In genomic region chr22:50705219-50705691, GRCh38 we compare ENCODE assay signal across 8 cellular contexts. TPM values are rescaled to one million over a fixed set of nuclear protein-coding genes. Genes with fewer than 3 reads are reported as not detected.
DNase-seq lines count a peak whose midpoint lies in the region; ATAC-seq and TF ChIP-seq lines count a peak whose summit lies in the region.

No MANE protein-coding gene starts in this region.

- in situ Hi-C loops in astrocyte of the spinal cord (cut with HindIII; ENCODE audit: low sequenced_read_pairs) = no loop called here

- CTCF ChIA-PET in Caco-2 (lab: Charles Lee) = no interaction called here

- H3K9me3 Mint-ChIP-seq in Caco-2 (ENCODE audit: unreplicated experiment) = no peaks in the 10 kb centered on the region

- no peaks in the 10 kb centered on the region for H3K27me3 ChIP-seq in upper lobe of right lung
- H3K27me3 ChIP-seq in Caco-2 (replicated peaks; ENCODE audit: control insufficient read depth, insufficient read depth, low read length) = no peaks in the 10 kb centered on the region

- no peak overlapping the region for H3K4me3 Mint-ChIP-seq in Caco-2 (ENCODE audit: unreplicated experiment)

- H3K36me3 ChIP-seq in upper lobe of right lung = peaks cover 4% of the 10 kb centered on the region
- no peaks in the 10 kb centered on the region; the same call in 1 of the 2 replicates for H3K36me3 ChIP-seq in Caco-2 (ENCODE audit: control insufficient read depth, insufficient read depth, low read length)

- peaks cover 6% of the 10 kb centered on the region for H3K36me3 Mint-ChIP-seq in Caco-2 (ENCODE audit: insufficient read depth, unreplicated experiment)

- ATAC-seq in upper lobe of right lung = peak; percentile 26

- no peak overlapping the region for H3K27ac Mint-ChIP-seq in Caco-2 (ENCODE audit: unreplicated experiment)

- peak; percentile 8 for DNase-seq in activated naive CD4-positive, alpha-beta T cell treated with anti-CD3 and anti-CD28 coated beads, Interleukin-2, amount 50 U/mL, for 16 hours
- DNase-seq in activated naive CD4-positive, alpha-beta T cell treated with Interleukin-2 at 50 U/mL for 16 hours = no peak
- DNase-seq in astrocyte of the spinal cord (ENCODE audit: low read depth, low spot score) (peak; percentile 81), islet precursor cell (peak; percentile 92), upper lobe of right lung (peak; percentile 69), Caco-2 (no peak), EL (no peak)
- DNase-seq in activated effector memory CD4-positive, alpha-beta T cell treated with Interleukin-2 at 50 U/mL for 16 hours = no peak

- POLR2A ChIA-PET in Caco-2 (lab: Charles Lee) = no interaction called here

- H3K9me3 ChIP-seq in upper lobe of right lung (no peaks in the 10 kb centered on the region), Caco-2 (no peaks in the 10 kb centered on the region)

- H3K27me3 Mint-ChIP-seq in Caco-2 (ENCODE audit: insufficient read depth, unreplicated experiment) = no peaks in the 10 kb centered on the region

- intact Hi-C loops in upper lobe of right lung (cut with DNase I) = no loop called here
- intact Hi-C loops in Caco-2 (cut with micrococcal nuclease; ENCODE audit: unreplicated experiment) = no loop called here

- peaks cover 7% of the 10 kb centered on the region for H3K4me1 ChIP-seq in upper lobe of right lung
- peaks cover under 1% of the 10 kb centered on the region; the same call in 1 of the 2 replicates for H3K4me1 ChIP-seq in Caco-2

- no peak overlapping the region for H3K27ac ChIP-seq in upper lobe of right lung

- H3K4me3 ChIP-seq in astrocyte of the spinal cord (ENCODE audit: low read depth, low read length) (peak overlapping the region; percentile 27), upper lobe of right lung (no peak overlapping the region), Caco-2 (ENCODE audit: low read depth, low read length) (no peak overlapping the region)

- TF ChIP-seq CTCF in astrocyte of the spinal cord (IDR thresholded peaks at IDR 0.05; ENCODE audit: low read depth, low read length) = no peak
- TF ChIP-seq CTCF in upper lobe of right lung (IDR thresholded peaks at IDR 0.05) = no peak
- TF ChIP-seq CTCF in Caco-2 (IDR thresholded peaks at IDR 0.05; ENCODE audit: insufficient read depth in 1 of 2, low read depth in 1 of 2, low read length in 1 of 2, severe bottlenecking in 1 of 2, unreplicated experiment in 1 of 2) = no peak

- BruUV-seq in Caco-2 (replicated peaks; lab: Mats Ljungman, UMichigan) = no TSS peak

- H3K4me1 Mint-ChIP-seq in Caco-2 (ENCODE audit: low read depth, unreplicated experiment) = no peaks in the 10 kb centered on the region

RNA-seq across cellular contexts. Expression of gene SHANK3, which starts 32.6 kb away (rescaled TPM):
- total RNA-seq in upper lobe of right lung = 59.9 TPM
- total RNA-seq in Caco-2 (2022) = 4.3 and 4.5 TPM in 2 replicates

RNA-seq across cellular contexts. Expression of gene ACR, which starts 32.7 kb away (rescaled TPM):
- total RNA-seq in upper lobe of right lung (4.5 TPM), Caco-2 (2022) (not detected in 2 replicates)

Comparison
In these comparisons a context has a peak if more than half of its experiments do, and no peak if none do; other contexts are left out.
1. DNase-seq: peak in activated naive CD4-positive, alpha-beta T cell treated with anti-CD3 and anti-CD28 coated beads, Interleukin-2, amount 50 U/mL, for 16 hours (single experiment), astrocyte of the spinal cord (single experiment), islet precursor cell (single experiment) and upper lobe of right lung (single experiment); none in activated naive CD4-positive, alpha-beta T cell treated with Interleukin-2 at 50 U/mL for 16 hours (single experiment), Caco-2 (0 of 2), EL (single experiment) and activated effector memory CD4-positive, alpha-beta T cell treated with Interleukin-2 at 50 U/mL for 16 hours (single experiment).
2. RNA of gene SHANK3, which starts 32.6 kb away (total RNA-seq): 59.9 TPM in upper lobe of right lung (single experiment); 4.3 to 4.5 TPM in Caco-2; every median in the first group is over 10 times any median in the second.